ENCODE assay signal across 21 cellular contexts in genomic region chr17:68593331-68593710, GRCh38. TPM values are rescaled to one million over a fixed set of nuclear protein-coding genes. Genes with fewer than 3 reads are reported as not detected.
A peak's percentile ranks its signal among the peaks of the same experiment; 100 is the strongest.
DNase-seq lines count a peak whose midpoint lies in the region; ATAC-seq and TF ChIP-seq lines count a peak whose summit lies in the region.
"Had no signal": no experiment of that assay in that cellular context is flagged by ENCODE, and none has a peak within 500 bp of the region (broad histone marks: within the 10 kb centered on the region; RNA-seq: fewer than 3 reads in every experiment).

No MANE protein-coding gene starts in this region.

- peak overlapping the region; percentile 49 for H3K4me2 ChIP-seq in osteoblast (ENCODE audit: insufficient read depth, low read length)
- H3K4me2 ChIP-seq: BLaER1 had no signal

- H3K27me3 ChIP-seq in esophagus squamous epithelium (peaks cover 0 to 4% (median 0%) of the 10 kb centered on the region in 4 donors), osteoblast (ENCODE audit: insufficient read depth, low read length) (no peaks in the 10 kb centered on the region), prostate gland (replicated peaks; ENCODE audit: insufficient read depth) (peaks cover 1% of the 10 kb centered on the region)
- H3K27me3 ChIP-seq: BLaER1, ovary, SJSA1 had no signal

- ATAC-seq in HG02623 (IDR thresholded peaks at IDR 0.05; ENCODE audit: unreplicated experiment): no peak
- ATAC-seq: activated CD8-positive, alpha-beta memory T cell treated with anti-CD3 and anti-CD28 coated beads, Interleukin-2, amount 10 ng/mL, durations not matched to agents 7 days and 5 days; left colon; stimulated activated memory B cell treated with anti-CD40 and anti-IgM and Interleukin-4, amounts not matched to agents 10 μg/mL and 1 μg/mL and 100 μg/mL, for 72 hours had no signal

- no peak for TF ChIP-seq POLR2A in esophagus squamous epithelium (IDR thresholded peaks at IDR 0.05)
- no peak for TF ChIP-seq POLR2A in prostate gland (IDR thresholded peaks at IDR 0.05)

- peak overlapping the region in 3 of 4 donors; percentile 0 to 19 (median 7) for H3K27ac ChIP-seq in esophagus squamous epithelium
- H3K27ac ChIP-seq in osteoblast (ENCODE audit: low read depth, low read length): peak overlapping the region; percentile 43
- no peak overlapping the region for H3K27ac ChIP-seq in prostate gland
- H3K27ac ChIP-seq: BLaER1, ovary, SJSA1 had no signal

- H2AFZ ChIP-seq in osteoblast (ENCODE audit: low read length): no peak overlapping the region

- H3K4me3 ChIP-seq in esophagus squamous epithelium (no peak overlapping the region), osteoblast (ENCODE audit: insufficient read depth, low read length) (no peak overlapping the region), prostate gland (no peak overlapping the region)
- H3K4me3 ChIP-seq: BLaER1, ovary, SJSA1 had no signal

- peaks cover 13 to 32% (median 30%) of the 10 kb centered on the region in 3 donors for H3K4me1 ChIP-seq in esophagus squamous epithelium
- H3K4me1 ChIP-seq in osteoblast (ENCODE audit: insufficient read depth, low read length): peaks cover 62% of the 10 kb centered on the region
- no peaks in the 10 kb centered on the region for H3K4me1 ChIP-seq in prostate gland (replicated peaks)
- H3K4me1 ChIP-seq: BLaER1, SJSA1 had no signal

- TF ChIP-seq CTCF in AG09319 (IDR thresholded peaks at IDR 0.05; ENCODE audit: low read depth, low read length): no peak
- TF ChIP-seq CTCF in esophagus squamous epithelium (IDR thresholded peaks at IDR 0.05): no peak
- TF ChIP-seq CTCF in osteoblast (IDR thresholded peaks at IDR 0.05; ENCODE audit: extremely low read depth, low read depth, low read length): no peak
- TF ChIP-seq CTCF in prostate gland (IDR thresholded peaks at IDR 0.05): no peak

- H3K9me3 ChIP-seq in esophagus squamous epithelium: no peaks in the 10 kb centered on the region
- no peaks in the 10 kb centered on the region for H3K9me3 ChIP-seq in osteoblast (ENCODE audit: low read depth, low read length)
- H3K9me3 ChIP-seq in prostate gland: no peaks in the 10 kb centered on the region
- H3K9me3 ChIP-seq: ovary, SJSA1 had no signal

- H4K20me1 ChIP-seq in osteoblast (ENCODE audit: insufficient read depth, low read length): no peaks in the 10 kb centered on the region
- H4K20me1 ChIP-seq: BLaER1 had no signal

- H3K36me3 ChIP-seq in esophagus squamous epithelium (no peaks in the 10 kb centered on the region), osteoblast (ENCODE audit: insufficient read depth, low read length) (peaks cover 15% of the 10 kb centered on the region), prostate gland (no peaks in the 10 kb centered on the region)
- H3K36me3 ChIP-seq: BLaER1, ovary, SJSA1 had no signal

- DNase-seq in AG09319 (ENCODE audit: extremely low read depth, low read depth) (peak; percentile 25), GM03348 (ENCODE audit: low spot score) (peak; percentile 25), esophagus squamous epithelium (lab: John Stamatoyannopoulos, UW) (no peak), osteoblast (ENCODE audit: insufficient read length, low spot score, missing footprints) (no peak), prostate gland (ENCODE audit: low spot score) (no peak), RKO (ENCODE audit: low spot score) (no peak)
- DNase-seq: ACHN; activated CD8-positive, alpha-beta memory T cell treated with anti-CD3 and anti-CD28 coated beads, Interleukin-2, amount 10 ng/mL, durations not matched to agents 7 days and 5 days; activated naive CD4-positive, alpha-beta T cell treated with Interleukin-2 at 50 U/mL for 16 hours; cerebellar nuclear complex; H7; left colon; NCI-H226; ovary; substantia nigra; T-helper 1 cell had no signal

- H3K79me2 ChIP-seq in osteoblast (ENCODE audit: insufficient read depth, low read length): peaks cover 8% of the 10 kb centered on the region

- intact Hi-C loops in esophagus squamous epithelium (cut with DNase I): no loop called here
- intact Hi-C loops in prostate gland (cut with DNase I): no loop called here

RNA-seq across cellular contexts. Expression of gene FAM20A, which starts 7.8 kb away (rescaled TPM):
- total RNA-seq in esophagus squamous epithelium (10 to 100 TPM in 1 of 4 donors, 1 to 10 TPM in 3; 4.0 to 15.3 (median 7.8) TPM), osteoblast (63.3 and 72.2 TPM in 2 replicates), prostate gland (10 to 100 TPM in 1 of 2 donors, under 1 TPM in 1; 0.14 to 47.7 TPM)
- total RNA-seq: activated CD8-positive, alpha-beta memory T cell treated with anti-CD3 and anti-CD28 coated beads, Interleukin-2, amount 10 ng/mL, durations not matched to agents 7 days and 5 days; dermis microvascular lymphatic vessel endothelial cell; SJSA1 had no signal

Comparison
In these comparisons a context has a peak if more than half of its experiments do, and no peak if none do; other contexts are left out.
1. DNase-seq: peak in AG09319 (single experiment) and GM03348 (single experiment); none in esophagus squamous epithelium (single experiment), osteoblast (single experiment), prostate gland (single experiment) and RKO (single experiment).
2. H3K27ac ChIP-seq: peak in esophagus squamous epithelium (3 of 4) and osteoblast (single experiment); none in prostate gland (0 of 2).